Comparison of ENCODE assay signal across 33 cellular contexts in the genomic region with DNA sequence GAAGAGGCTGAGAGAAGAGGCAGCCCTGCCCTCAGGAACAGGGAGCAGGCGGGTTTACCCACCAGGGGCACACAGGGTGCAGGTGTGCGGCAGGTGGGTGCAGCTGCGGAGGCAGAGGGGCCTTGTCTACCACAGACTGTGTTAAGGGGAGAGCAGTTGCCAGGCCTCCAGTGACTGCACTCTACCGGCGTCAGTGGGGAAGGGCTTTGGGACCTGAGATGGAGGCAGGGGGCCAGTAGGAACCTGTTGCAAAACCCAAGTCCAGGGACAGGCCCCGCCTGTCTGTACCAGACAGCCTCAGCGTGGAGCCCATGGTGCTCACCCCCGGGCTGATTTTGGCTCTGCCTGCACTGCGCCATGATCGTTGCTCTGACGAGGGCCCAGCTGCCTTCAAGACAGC.
"Had no signal": no experiment of that assay in that cellular context is flagged by ENCODE, and none has a peak within 500 bp of the region (broad histone marks: within the 10 kb centered on the region; RNA-seq: fewer than 3 reads in every experiment).

No MANE protein-coding gene starts in this region.

- H3K4me1 ChIP-seq: ascending aorta, breast epithelium, esophagus muscularis mucosa, foreskin keratinocyte, gastrocnemius medialis had no signal

- H3K27ac Mint-ChIP-seq: activated B cell treated with CpG ODN at 0.5 μM for 24 hours; activated CD8-positive, alpha-beta T cell treated with anti-CD3 and anti-CD28 coated beads for 36 hours; activated naive CD4-positive, alpha-beta T cell treated with anti-CD3 and anti-CD28 coated beads, Interleukin-2, amount 10 ng/mL, durations not matched to agents 7 days and 5 days; activated naive CD4-positive, alpha-beta T cell treated with anti-CD3 and anti-CD28 coated beads, Interleukin-2, amount 50 U/mL, for 72 hours; activated naive CD8-positive, alpha-beta T cell treated with anti-CD3 and anti-CD28 coated beads, Interleukin-2, amount 10 ng/mL, durations not matched to agents 7 days and 5 days; activated T-cell treated with anti-CD3 and anti-CD28 coated beads, Interleukin-2, amount 50 U/mL, for 72 hours; brain; effector memory CD8-positive, alpha-beta T cell; T-cell; T-helper 1 cell treated with Interleukin-12 subunit alpha and Interleukin-12 subunit beta and Interleukin-4 antibody, amounts not matched to agents 30 μg/mL and 1 μg/mL, for 36 hours had no signal

- ATAC-seq: activated CD4-positive, CD25-positive, alpha-beta regulatory T cell treated with anti-CD3 and anti-CD28 coated beads, Interleukin-2, amount 50 U/mL, for 24 hours; activated CD8-positive, alpha-beta T cell treated with anti-CD3 and anti-CD28 coated beads for 36 hours; activated naive CD4-positive, alpha-beta T cell treated with anti-CD3 and anti-CD28 coated beads, Interleukin-2, amount 50 U/mL, for 72 hours; activated T-cell treated with anti-CD3 and anti-CD28 coated beads, Interleukin-2, amount 50 U/mL, for 72 hours; effector memory CD8-positive, alpha-beta T cell; gastrocnemius medialis; heart right ventricle; T-cell had no signal

- H3K27ac ChIP-seq: ascending aorta, breast epithelium, cardiac muscle cell, esophagus muscularis mucosa, foreskin keratinocyte, gastrocnemius medialis, heart right ventricle, WERI-Rb-1 had no signal

- H3K36me3 Mint-ChIP-seq: activated naive CD4-positive, alpha-beta T cell treated with anti-CD3 and anti-CD28 coated beads, Interleukin-2, amount 10 ng/mL, durations not matched to agents 7 days and 5 days; activated naive CD4-positive, alpha-beta T cell treated with anti-CD3 and anti-CD28 coated beads, Interleukin-2, amount 50 U/mL, for 72 hours; activated naive CD8-positive, alpha-beta T cell treated with anti-CD3 and anti-CD28 coated beads, Interleukin-2, amount 10 ng/mL, durations not matched to agents 7 days and 5 days; T-cell had no signal

- DNase-seq: activated B cell treated with CpG ODN at 0.5 μM for 24 hours; activated CD4-positive, alpha-beta T cell treated with anti-CD3 and anti-CD28 coated beads for 48 hours; activated CD4-positive, alpha-beta T cell treated with anti-CD3 and anti-CD28 coated beads, Interleukin-2, amount 50 U/mL, for 1 hour; activated CD4-positive, alpha-beta T cell treated with anti-CD3 and anti-CD28 coated beads, Interleukin-2, amount 50 U/mL, for 48 hours; activated CD8-positive, alpha-beta memory T cell treated with anti-CD3 and anti-CD28 coated beads for 24 hours; activated CD8-positive, alpha-beta T cell treated with anti-CD3 and anti-CD28 coated beads for 36 hours; activated gamma-delta T cell; activated naive CD4-positive, alpha-beta T cell; activated naive CD4-positive, alpha-beta T cell treated with anti-CD3 and anti-CD28 coated beads, Interleukin-2, amount 10 ng/mL, durations not matched to agents 7 days and 5 days; activated naive CD8-positive, alpha-beta T cell treated with anti-CD3 and anti-CD28 coated beads, Interleukin-2, amount 10 ng/mL, durations not matched to agents 7 days and 5 days; activated T-cell treated with anti-CD3 and anti-CD28 coated beads, Interleukin-2, amount 50 U/mL, for 1 hour; activated T-cell treated with anti-CD3 and anti-CD28 coated beads, Interleukin-2, amount 50 U/mL, for 72 hours; central memory CD4-positive, alpha-beta T cell; cerebellar nuclear complex; cortex of kidney; dermis blood vessel endothelial cell; effector CD4-positive, alpha-beta T cell; effector memory CD8-positive, alpha-beta T cell; erythroblast; foreskin keratinocyte; gastrocnemius medialis; heart right ventricle; T-cell; T1000; WERI-Rb-1 had no signal

- H3K4me3 Mint-ChIP-seq: activated B cell treated with CpG ODN at 0.5 μM for 24 hours; activated CD8-positive, alpha-beta T cell treated with anti-CD3 and anti-CD28 coated beads for 36 hours; activated naive CD4-positive, alpha-beta T cell treated with anti-CD3 and anti-CD28 coated beads, Interleukin-2, amount 10 ng/mL, durations not matched to agents 7 days and 5 days; activated naive CD8-positive, alpha-beta T cell treated with anti-CD3 and anti-CD28 coated beads, Interleukin-2, amount 10 ng/mL, durations not matched to agents 7 days and 5 days; activated T-cell treated with anti-CD3 and anti-CD28 coated beads, Interleukin-2, amount 50 U/mL, for 72 hours; brain; effector memory CD8-positive, alpha-beta T cell; T-cell; T-helper 1 cell treated with Interleukin-12 subunit alpha and Interleukin-12 subunit beta and Interleukin-4 antibody, amounts not matched to agents 30 μg/mL and 1 μg/mL, for 36 hours had no signal

- H3K27me3 Mint-ChIP-seq: activated B cell treated with CpG ODN at 0.5 μM for 24 hours; activated CD8-positive, alpha-beta T cell treated with anti-CD3 and anti-CD28 coated beads for 36 hours; activated naive CD4-positive, alpha-beta T cell treated with anti-CD3 and anti-CD28 coated beads, Interleukin-2, amount 10 ng/mL, durations not matched to agents 7 days and 5 days; activated naive CD8-positive, alpha-beta T cell treated with anti-CD3 and anti-CD28 coated beads, Interleukin-2, amount 10 ng/mL, durations not matched to agents 7 days and 5 days; brain; T-cell had no signal

- H3K4me3 ChIP-seq: ascending aorta, breast epithelium, cardiac muscle cell, esophagus muscularis mucosa, gastrocnemius medialis, heart right ventricle had no signal

- H3K9me3 Mint-ChIP-seq: activated B cell treated with CpG ODN at 0.5 μM for 24 hours; activated CD8-positive, alpha-beta T cell treated with anti-CD3 and anti-CD28 coated beads for 36 hours; activated naive CD4-positive, alpha-beta T cell treated with anti-CD3 and anti-CD28 coated beads, Interleukin-2, amount 10 ng/mL, durations not matched to agents 7 days and 5 days; activated naive CD4-positive, alpha-beta T cell treated with anti-CD3 and anti-CD28 coated beads, Interleukin-2, amount 50 U/mL, for 72 hours; activated naive CD8-positive, alpha-beta T cell treated with anti-CD3 and anti-CD28 coated beads, Interleukin-2, amount 10 ng/mL, durations not matched to agents 7 days and 5 days; activated T-cell treated with anti-CD3 and anti-CD28 coated beads, Interleukin-2, amount 50 U/mL, for 72 hours; effector memory CD8-positive, alpha-beta T cell; T-cell; T-helper 1 cell treated with Interleukin-12 subunit alpha and Interleukin-12 subunit beta and Interleukin-4 antibody, amounts not matched to agents 30 μg/mL and 1 μg/mL, for 36 hours had no signal

- H3K9me3 ChIP-seq: ascending aorta, breast epithelium, esophagus muscularis mucosa, gastrocnemius medialis, heart right ventricle had no signal

- H3K27me3 ChIP-seq: ascending aorta, breast epithelium, cardiac muscle cell, esophagus muscularis mucosa, foreskin keratinocyte, gastrocnemius medialis, heart right ventricle had no signal

- H3K4me1 Mint-ChIP-seq: activated B cell treated with CpG ODN at 0.5 μM for 24 hours; activated naive CD4-positive, alpha-beta T cell treated with anti-CD3 and anti-CD28 coated beads, Interleukin-2, amount 10 ng/mL, durations not matched to agents 7 days and 5 days; activated naive CD8-positive, alpha-beta T cell treated with anti-CD3 and anti-CD28 coated beads, Interleukin-2, amount 10 ng/mL, durations not matched to agents 7 days and 5 days; T-cell had no signal

- H3K36me3 ChIP-seq: breast epithelium, cardiac muscle cell, esophagus muscularis mucosa, gastrocnemius medialis, heart right ventricle, WERI-Rb-1 had no signal
